24 cellular contexts compared by ENCODE assay signal in genomic region chr6:12174878-12175277, GRCh38.
A peak's percentile ranks its signal among the peaks of the same experiment; 100 is the strongest.
DNase-seq lines count a peak whose midpoint lies in the region; ATAC-seq and TF ChIP-seq lines count a peak whose summit lies in the region.
"Had no signal": no experiment of that assay in that cellular context is flagged by ENCODE, and none has a peak within 500 bp of the region (broad histone marks: within the 10 kb centered on the region; RNA-seq: fewer than 3 reads in every experiment).

No MANE protein-coding gene starts in this region.

- peak; percentile 13 for DNase-seq in AG08395 (ENCODE audit: low spot score)
- DNase-seq in HCEC 1CT, result peak; percentile 58
- DNase-seq in amniotic epithelial cell (ENCODE audit: low read depth), result peak; percentile 33
- peak; percentile 22 for DNase-seq in fibroblast of the aortic adventitia (ENCODE audit: low read depth)
- no peak for DNase-seq in activated CD4-positive, alpha-beta T cell treated with anti-CD3 and anti-CD28 coated beads, Interleukin-2, amount 50 U/mL, for 1 hour
- no peak for DNase-seq in NCI-H524 treated with DMSO at 0.1 percent for 48 hours (lab: John Stamatoyannopoulos, UW)
- DNase-seq: activated CD4-positive, alpha-beta memory T cell treated with anti-CD3 and anti-CD28 coated beads for 36 hours; activated naive CD8-positive, alpha-beta T cell treated with anti-CD3 and anti-CD28 coated beads for 36 hours; Caco-2; DMS79 treated with DMSO at 0.1 percent for 48 hours; effector memory CD8-positive, alpha-beta T cell; esophagus squamous epithelium; H7; kidney glomerular epithelial cell; NCI-H1417; NCI-H2081; NCI-H446; SIG-M5; sigmoid colon; SW 1271 had no signal

- no peak overlapping the region for H3K4me3 ChIP-seq in fibroblast of the aortic adventitia (ENCODE audit: low read depth, low read length)
- H3K4me3 ChIP-seq: BLaER1 treated with 17β-estradiol and CSF1 and Interleukin-3, amounts not matched to agents 10 nM and 100 nM; esophagus squamous epithelium; lung; sigmoid colon had no signal

- TF ChIP-seq CTCF in fibroblast of the aortic adventitia (IDR thresholded peaks at IDR 0.05; ENCODE audit: insufficient read depth, low read length), result no peak

- no peak for ATAC-seq in HG03520 (IDR thresholded peaks at IDR 0.05; ENCODE audit: unreplicated experiment)
- ATAC-seq in HG03457 (IDR thresholded peaks at IDR 0.05; ENCODE audit: unreplicated experiment), result no peak
- ATAC-seq: effector memory CD8-positive, alpha-beta T cell had no signal

Comparison
In these comparisons a context has a peak if more than half of its experiments do, and no peak if none do; other contexts are left out.
1. DNase-seq: peak in AG08395 (single experiment), HCEC 1CT (single experiment), amniotic epithelial cell (single experiment) and fibroblast of the aortic adventitia (single experiment); none in activated CD4-positive, alpha-beta T cell treated with anti-CD3 and anti-CD28 coated beads, Interleukin-2, amount 50 U/mL, for 1 hour (single experiment) and NCI-H524 treated with DMSO at 0.1 percent for 48 hours (single experiment).